In the genomic region with DNA sequence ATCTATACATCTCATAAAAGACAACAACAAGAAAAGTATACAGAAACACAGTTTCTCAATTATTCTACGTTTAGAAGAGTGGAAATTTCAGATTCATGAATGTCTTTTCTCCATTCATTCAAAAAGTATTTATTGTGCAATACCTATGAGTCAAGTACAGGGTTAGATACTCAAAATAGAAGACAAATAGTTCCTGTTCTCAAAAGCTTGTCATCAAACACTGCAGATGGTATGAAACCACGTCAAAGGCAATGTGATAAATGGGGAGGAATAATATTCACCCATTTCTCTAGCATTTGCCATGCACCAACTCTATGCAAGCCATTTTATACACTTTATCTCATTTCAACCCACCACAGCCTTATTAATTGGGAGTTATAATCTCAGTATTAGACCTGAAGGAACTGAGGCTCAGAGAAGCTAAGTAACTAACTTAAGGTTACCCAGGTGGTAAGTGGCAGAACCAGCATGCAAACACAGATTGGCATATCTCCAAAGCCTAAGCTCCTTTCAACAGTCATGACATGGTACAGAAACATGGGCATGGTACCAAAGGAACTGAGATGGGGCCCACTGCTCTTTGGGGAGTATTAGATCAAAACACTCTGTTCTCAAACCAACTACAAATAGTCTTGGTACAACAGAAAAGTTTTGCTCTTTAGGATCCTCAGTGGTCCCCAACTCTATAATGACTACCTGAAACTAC, we compare ENCODE assay signal across 10 cellular contexts.
DNase-seq lines count a peak whose midpoint lies in the region; ATAC-seq and TF ChIP-seq lines count a peak whose summit lies in the region.
"Had no signal": no experiment of that assay in that cellular context is flagged by ENCODE, and none has a peak within 500 bp of the region (broad histone marks: within the 10 kb centered on the region; RNA-seq: fewer than 3 reads in every experiment).

No MANE protein-coding gene starts in this region.

- no peak overlapping the region for H4K8ac ChIP-seq in mesendoderm (ENCODE audit: low read depth, low read length)

- ATAC-seq in esophagus mucosa, result peak; percentile 86

- POLR2A ChIA-PET in GM10248 (lab: Yijun Ruan, JAX), result no interaction called here

- CTCF ChIA-PET in GM10248 (lab: Yijun Ruan, JAX), result interaction anchor here (1.3 to 1.9 kb wide), 2 partner anchors 22 to 60 kb away, joined by 3 to 5 read pairs; no protein-coding TSS in a partner anchor

- no peak overlapping the region for H2AFZ ChIP-seq in osteoblast (ENCODE audit: low read length)

- no peaks in the 10 kb centered on the region for H4K20me1 ChIP-seq in osteoblast (ENCODE audit: insufficient read depth, low read length)

- peaks cover 58% of the 10 kb centered on the region for H3K4me1 ChIP-seq in osteoblast (ENCODE audit: insufficient read depth, low read length)
- H3K4me1 ChIP-seq in effector memory CD4-positive, alpha-beta T cell (ENCODE audit: control insufficient read depth, insufficient read depth, low read length, poor library complexity, severe bottlenecking), result no peaks in the 10 kb centered on the region
- H3K4me1 ChIP-seq in mesendoderm (ENCODE audit: control insufficient read depth, low read depth, low read length), result no peaks in the 10 kb centered on the region

- no peak overlapping the region for H2AK5ac ChIP-seq in mesendoderm (ENCODE audit: low read length)

- H3K9me3 ChIP-seq in osteoblast (ENCODE audit: low read depth, low read length), result no peaks in the 10 kb centered on the region
- no peaks in the 10 kb centered on the region for H3K9me3 ChIP-seq in effector memory CD4-positive, alpha-beta T cell (ENCODE audit: control insufficient read depth, low read length)

- no peak overlapping the region for H3K9ac ChIP-seq in mesendoderm (ENCODE audit: low read length)

- H3K4ac ChIP-seq in mesendoderm (ENCODE audit: low read depth, low read length), result no peak overlapping the region

- no peak overlapping the region for H3K18ac ChIP-seq in mesendoderm (ENCODE audit: low read length)

- peak; percentile 92 for DNase-seq in EH (ENCODE audit: low read depth)
- DNase-seq in NOMO-1 treated with dmso at 0.1 percent for 144 hours (lab: John Stamatoyannopoulos, UW; ENCODE audit: unreplicated experiment), result peak; percentile 27
- peak; percentile 86 for DNase-seq in osteoblast (ENCODE audit: insufficient read length, low spot score, missing footprints)
- DNase-seq in GM10248 (ENCODE audit: extremely low spot score), result no peak
- DNase-seq in effector memory CD4-positive, alpha-beta T cell, result no peak
- no peak for DNase-seq in mesendoderm
- DNase-seq in COR-L47 (lab: John Stamatoyannopoulos, UW), result no peak
- DNase-seq: activated CD8-positive, alpha-beta T cell treated with anti-CD3 and anti-CD28 coated beads for 36 hours; dorsolateral prefrontal cortex had no signal

- H2BK15ac ChIP-seq in mesendoderm (replicated peaks; ENCODE audit: low read depth), result no peak overlapping the region

- H3K4me3 ChIP-seq in osteoblast (ENCODE audit: insufficient read depth, low read length) (peak overlapping the region; percentile 26), mesendoderm (ENCODE audit: low read length) (no peak overlapping the region)
- H3K4me3 ChIP-seq in effector memory CD4-positive, alpha-beta T cell (ENCODE audit: insufficient read depth, low read depth, low read length, poor library complexity, severe bottlenecking), result no peak overlapping the region
- H3K4me3 ChIP-seq: dorsolateral prefrontal cortex had no signal

- no CpG with 5 or more reads among the region's 2 CpGs for WGBS in mesendoderm (ENCODE audit: extremely low coverage, insufficient coverage, low lambda C conversion rate)

- no peaks in the 10 kb centered on the region for H3K79me1 ChIP-seq in mesendoderm (ENCODE audit: low read length)

- no peak overlapping the region for H3K56ac ChIP-seq in mesendoderm (ENCODE audit: low read length)

- H3K79me2 ChIP-seq in osteoblast (ENCODE audit: insufficient read depth, low read length), result no peaks in the 10 kb centered on the region
- no peaks in the 10 kb centered on the region for H3K79me2 ChIP-seq in mesendoderm (ENCODE audit: control insufficient read depth, insufficient read depth, low read length)

- no peaks in the 10 kb centered on the region for H3K27me3 ChIP-seq in osteoblast (ENCODE audit: insufficient read depth, low read length)
- peaks cover 2% of the 10 kb centered on the region for H3K27me3 ChIP-seq in effector memory CD4-positive, alpha-beta T cell (replicated peaks; ENCODE audit: control insufficient read depth, insufficient read depth, low read length, poor library complexity, severe bottlenecking)
- H3K27me3 ChIP-seq in mesendoderm (ENCODE audit: insufficient read depth, low read length, poor library complexity), result no peaks in the 10 kb centered on the region

- H3K36me3 ChIP-seq in osteoblast (ENCODE audit: insufficient read depth, low read length), result no peaks in the 10 kb centered on the region
- no peaks in the 10 kb centered on the region for H3K36me3 ChIP-seq in effector memory CD4-positive, alpha-beta T cell (ENCODE audit: control insufficient read depth, insufficient read depth, low read length)
- H3K36me3 ChIP-seq in mesendoderm (ENCODE audit: control insufficient read depth, insufficient read depth, low read length), result no peaks in the 10 kb centered on the region

- H2BK120ac ChIP-seq in mesendoderm (ENCODE audit: low read depth, low read length), result no peak overlapping the region

- H2BK5ac ChIP-seq in mesendoderm (ENCODE audit: low read length), result no peak overlapping the region

- H3K23ac ChIP-seq in mesendoderm (ENCODE audit: low read length), result no peak overlapping the region

- no peak overlapping the region for H4K5ac ChIP-seq in mesendoderm (ENCODE audit: low read length)

- TF ChIP-seq CTCF in osteoblast (IDR thresholded peaks at IDR 0.05; ENCODE audit: extremely low read depth, low read depth, low read length) (no peak), GM10248 (IDR thresholded peaks at IDR 0.05; ENCODE audit: control extremely low read depth, extremely low read depth, low read depth, missing control alignments) (no peak)

- H3K4me2 ChIP-seq in osteoblast (ENCODE audit: insufficient read depth, low read length) (peak overlapping the region; percentile 55), mesendoderm (ENCODE audit: low read length) (no peak overlapping the region)

- H3K27ac ChIP-seq in osteoblast (ENCODE audit: low read depth, low read length) (peak overlapping the region; percentile 95), mesendoderm (ENCODE audit: low read depth, low read length) (no peak overlapping the region)
- H3K27ac ChIP-seq in effector memory CD4-positive, alpha-beta T cell (ENCODE audit: insufficient read depth, low read length, poor library complexity, severe bottlenecking), result no peak overlapping the region
- H3K27ac ChIP-seq: dorsolateral prefrontal cortex had no signal

Comparison
In these comparisons a context has a peak if more than half of its experiments do, and no peak if none do; other contexts are left out.
1. DNase-seq: peak in EH (single experiment), NOMO-1 treated with dmso at 0.1 percent for 144 hours (single experiment) and osteoblast (single experiment); none in GM10248 (single experiment), effector memory CD4-positive, alpha-beta T cell (0 of 3), mesendoderm (single experiment) and COR-L47 (single experiment).